ENCODE assay signal across 19 cellular contexts in genomic region chr6:40713002-40713719, GRCh38.
A peak's percentile ranks its signal among the peaks of the same experiment; 100 is the strongest.
DNase-seq lines count a peak whose midpoint lies in the region; ATAC-seq and TF ChIP-seq lines count a peak whose summit lies in the region.
"Had no signal": no experiment of that assay in that cellular context is flagged by ENCODE, and none has a peak within 500 bp of the region (broad histone marks: within the 10 kb centered on the region; RNA-seq: fewer than 3 reads in every experiment).

No MANE protein-coding gene starts in this region.

- no peak overlapping the region for H2AK5ac ChIP-seq in mesendoderm (ENCODE audit: low read length)

- H2BK120ac ChIP-seq in mesendoderm (ENCODE audit: low read depth, low read length) = no peak overlapping the region

- no peaks in the 10 kb centered on the region for H4K20me1 ChIP-seq in GM23338 (replicated peaks; ENCODE audit: insufficient read depth)

- no peaks in the 10 kb centered on the region for H3K79me1 ChIP-seq in mesendoderm (ENCODE audit: low read length)

- peak; percentile 87 for ATAC-seq in GM23338
- ATAC-seq in GM18498 (IDR thresholded peaks at IDR 0.05; ENCODE audit: unreplicated experiment) = no peak
- no peak for ATAC-seq in GM21825 (IDR thresholded peaks at IDR 0.05; ENCODE audit: unreplicated experiment)
- ATAC-seq: natural killer cell had no signal

- no peak overlapping the region for H2AFZ ChIP-seq in GM23338

- no CpG with 5 or more reads among the region's 10 CpGs for WGBS in mesendoderm (ENCODE audit: extremely low coverage, insufficient coverage, low lambda C conversion rate)

- no peak overlapping the region for H2BK15ac ChIP-seq in mesendoderm (replicated peaks; ENCODE audit: low read depth)

- H4K8ac ChIP-seq in mesendoderm (ENCODE audit: low read depth, low read length) = no peak overlapping the region

- H3K9me3 Mint-ChIP-seq in GM23338 = peaks cover 8% of the 10 kb centered on the region; the same call in 2 of the 3 replicates
- H3K9me3 Mint-ChIP-seq: activated naive CD8-positive, alpha-beta T cell treated with anti-CD3 and anti-CD28 coated beads, Interleukin-2, amount 10 ng/mL, durations not matched to agents 7 days and 5 days; natural killer cell; T-helper 2 cell treated with Interferon-gamma antibody and Interleukin-4, amounts not matched to agents 5 μg/mL and 100 μg/mL, for 36 hours had no signal

- H3K4ac ChIP-seq in mesendoderm (ENCODE audit: low read depth, low read length) = no peak overlapping the region

- no peak overlapping the region for H3K4me2 ChIP-seq in GM23338
- no peak overlapping the region for H3K4me2 ChIP-seq in mesendoderm (ENCODE audit: low read length)

- H3K9me2 ChIP-seq in GM23338 (ENCODE audit: insufficient read depth) = peaks cover 6% of the 10 kb centered on the region; the same call in 1 of the 2 replicates

- peaks cover 16% of the 10 kb centered on the region for H3K27me3 Mint-ChIP-seq in GM23338 (ENCODE audit: insufficient read depth, low read depth, poor library complexity)

- no peak overlapping the region for H2BK5ac ChIP-seq in mesendoderm (ENCODE audit: low read length)

- peaks cover 39% of the 10 kb centered on the region for H3K4me1 ChIP-seq in BE2C
- H3K4me1 ChIP-seq in GM23338 (ENCODE audit: insufficient read depth) = no peaks in the 10 kb centered on the region
- peaks cover 5% of the 10 kb centered on the region for H3K4me1 ChIP-seq in adipocyte (ENCODE audit: control insufficient read depth, insufficient read depth, low read length)
- H3K4me1 ChIP-seq in mesendoderm (ENCODE audit: control insufficient read depth, low read depth, low read length) = no peaks in the 10 kb centered on the region

- TF ChIP-seq CTCF in BE2C (IDR thresholded peaks at IDR 0.05; ENCODE audit: low read depth, low read length) = peak; percentile 33; the same call in 1 of the 2 replicates
- TF ChIP-seq CTCF in GM23338 (conservative IDR thresholded peaks at IDR 0.05; ENCODE audit: low read depth in 2 of 2) = peak in 1 of 2 experiments; percentile 56; a peak in 2 of 4 replicates

- H3K18ac ChIP-seq in mesendoderm (ENCODE audit: low read length) = no peak overlapping the region

- H3K27ac ChIP-seq in GM23338 (ENCODE audit: low read depth) = no peak overlapping the region
- no peak overlapping the region for H3K27ac ChIP-seq in mesendoderm (ENCODE audit: low read depth, low read length)
- H3K27ac ChIP-seq: cardiac muscle cell had no signal

- H3K27ac Mint-ChIP-seq in GM23338 = no peak overlapping the region
- H3K27ac Mint-ChIP-seq: activated naive CD8-positive, alpha-beta T cell treated with anti-CD3 and anti-CD28 coated beads, Interleukin-2, amount 10 ng/mL, durations not matched to agents 7 days and 5 days; CD14-positive monocyte; natural killer cell; T-helper 2 cell treated with Interferon-gamma antibody and Interleukin-4, amounts not matched to agents 5 μg/mL and 100 μg/mL, for 36 hours had no signal

- H3K23ac ChIP-seq in mesendoderm (ENCODE audit: low read length) = no peak overlapping the region

- H3K4me3 ChIP-seq in BE2C (ENCODE audit: low read depth, low read length) = no peak overlapping the region
- no peak overlapping the region for H3K4me3 ChIP-seq in GM23338
- H3K4me3 ChIP-seq in adipocyte (ENCODE audit: low read length) = no peak overlapping the region
- H3K4me3 ChIP-seq in mesendoderm (ENCODE audit: low read length) = no peak overlapping the region
- H3K4me3 ChIP-seq: cardiac muscle cell had no signal

- peaks cover 3% of the 10 kb centered on the region; the same call in 1 of the 3 replicates for H3K36me3 Mint-ChIP-seq in GM23338 (ENCODE audit: low read depth)
- H3K36me3 Mint-ChIP-seq: activated naive CD8-positive, alpha-beta T cell treated with anti-CD3 and anti-CD28 coated beads, Interleukin-2, amount 10 ng/mL, durations not matched to agents 7 days and 5 days; CD14-positive monocyte; natural killer cell had no signal

- no peaks in the 10 kb centered on the region for H3K4me1 Mint-ChIP-seq in GM23338
- H3K4me1 Mint-ChIP-seq: CD14-positive monocyte had no signal

- H3K9me3 ChIP-seq in BE2C (no peaks in the 10 kb centered on the region), adipocyte (ENCODE audit: control insufficient read depth, low read length) (peaks cover 14% of the 10 kb centered on the region)

- H4K5ac ChIP-seq in mesendoderm (ENCODE audit: low read length) = no peak overlapping the region

- H3K9ac ChIP-seq in adipocyte (ENCODE audit: low read length) (no peak overlapping the region), mesendoderm (ENCODE audit: low read length) (no peak overlapping the region)

- no peaks in the 10 kb centered on the region for H3K27me3 ChIP-seq in BE2C
- H3K27me3 ChIP-seq in GM23338 (ENCODE audit: insufficient read depth) = no peaks in the 10 kb centered on the region
- H3K27me3 ChIP-seq in adipocyte (replicated peaks; ENCODE audit: control insufficient read depth, insufficient read depth, low read length) = peaks cover 29% of the 10 kb centered on the region
- H3K27me3 ChIP-seq in mesendoderm (ENCODE audit: insufficient read depth, low read length, poor library complexity) = no peaks in the 10 kb centered on the region
- H3K27me3 ChIP-seq: cardiac muscle cell had no signal

- no peak overlapping the region for H3K4me3 Mint-ChIP-seq in GM23338
- H3K4me3 Mint-ChIP-seq: activated naive CD8-positive, alpha-beta T cell treated with anti-CD3 and anti-CD28 coated beads, Interleukin-2, amount 10 ng/mL, durations not matched to agents 7 days and 5 days; CD14-positive monocyte; natural killer cell; T-helper 2 cell treated with Interferon-gamma antibody and Interleukin-4, amounts not matched to agents 5 μg/mL and 100 μg/mL, for 36 hours had no signal

- no peaks in the 10 kb centered on the region for H3F3A ChIP-seq in GM23338 (replicated peaks; ENCODE audit: low read depth)

- peak overlapping the region; percentile 30 for H3K56ac ChIP-seq in mesendoderm (ENCODE audit: low read length)

- H3K36me3 ChIP-seq in BE2C (no peaks in the 10 kb centered on the region), GM23338 (ENCODE audit: insufficient read depth) (no peaks in the 10 kb centered on the region), adipocyte (ENCODE audit: control insufficient read depth, insufficient read depth, low read length, severe bottlenecking) (no peaks in the 10 kb centered on the region), mesendoderm (ENCODE audit: control insufficient read depth, insufficient read depth, low read length) (no peaks in the 10 kb centered on the region)
- H3K36me3 ChIP-seq: cardiac muscle cell had no signal

- H3K79me2 ChIP-seq in GM23338 (replicated peaks; ENCODE audit: insufficient read depth) (no peaks in the 10 kb centered on the region), mesendoderm (ENCODE audit: control insufficient read depth, insufficient read depth, low read length) (no peaks in the 10 kb centered on the region)

- DNase-seq in BE2C = no peak
- DNase-seq in GM23338 (ENCODE audit: low spot score) = peak; percentile 42
- peak; percentile 11 for DNase-seq in adipocyte (ENCODE audit: low read depth)
- DNase-seq in mesendoderm = peak; percentile 47
- no peak for DNase-seq in NCI-H1092 treated with DMSO at 0.1 percent for 48 hours (lab: John Stamatoyannopoulos, UW)
- DNase-seq in NCI-H128 (lab: John Stamatoyannopoulos, UW; ENCODE audit: unreplicated experiment) = no peak
- DNase-seq: activated CD4-positive, alpha-beta T cell treated with anti-CD3 and anti-CD28 coated beads for 48 hours; activated naive CD8-positive, alpha-beta T cell treated with anti-CD3 and anti-CD28 coated beads, Interleukin-2, amount 10 ng/mL, durations not matched to agents 7 days and 5 days; foreskin melanocyte; HCEC 1CT; natural killer cell; NCI-H2171 treated with DMSO at 0.1 percent for 48 hours; SIG-M5; substantia nigra had no signal

Comparison
In these comparisons a context has a peak if more than half of its experiments do, and no peak if none do; other contexts are left out.
1. DNase-seq: peak in GM23338 (single experiment), adipocyte (single experiment) and mesendoderm (single experiment); none in BE2C (single experiment), NCI-H1092 treated with DMSO at 0.1 percent for 48 hours (single experiment) and NCI-H128 (single experiment).